In genomic region chr2:190948671-190949070, GRCh38 we compare ENCODE assay signal across 9 cellular contexts.
DNase-seq lines count a peak whose midpoint lies in the region; ATAC-seq and TF ChIP-seq lines count a peak whose summit lies in the region.
"Had no signal": no experiment of that assay in that cellular context is flagged by ENCODE, and none has a peak within 500 bp of the region (broad histone marks: within the 10 kb centered on the region; RNA-seq: fewer than 3 reads in every experiment).

No MANE protein-coding gene starts in this region.

- intact Hi-C loops in gastrocnemius medialis (cut with DNase I; ENCODE audit: low total_unique reads), result no loop called here

- no peaks in the 10 kb centered on the region for H4K20me1 ChIP-seq in GM23248 (ENCODE audit: insufficient read depth)

- DNase-seq in GM23248 (peak; percentile 60), MG63 (peak; percentile 19), fibroblast of the aortic adventitia (ENCODE audit: low read depth) (peak; percentile 53), renal cortical epithelial cell (ENCODE audit: low read depth) (peak; percentile 63), gastrocnemius medialis (no peak), SKM-1 treated with dmso at 0.1 percent for 144 hours (lab: John Stamatoyannopoulos, UW; ENCODE audit: unreplicated experiment) (no peak), NOMO-1 (lab: John Stamatoyannopoulos, UW; ENCODE audit: unreplicated experiment in 2 of 2) (no peak), Kasumi-1 (lab: John Stamatoyannopoulos, UW) (no peak)
- DNase-seq: activated naive CD4-positive, alpha-beta T cell treated with anti-CD3 and anti-CD28 coated beads, Interleukin-2, amount 10 ng/mL, durations not matched to agents 7 days and 5 days had no signal

- peaks cover 35% of the 10 kb centered on the region for H3K4me1 ChIP-seq in GM23248 (ENCODE audit: insufficient read depth)
- peaks cover 0 to 2% of the 10 kb centered on the region in 2 donors for H3K4me1 ChIP-seq in gastrocnemius medialis

- no peaks in the 10 kb centered on the region for H3K9me2 ChIP-seq in GM23248 (ENCODE audit: insufficient read depth)

- no peaks in the 10 kb centered on the region for H3K79me2 ChIP-seq in GM23248 (ENCODE audit: insufficient read depth)

- 68 to 79% methylated on average over 2 of the region's 2 CpGs for WGBS in GM23248 (ENCODE audit: low coverage in 1 of 2, low lambda C conversion rate in 2 of 2, missing lambda C conversion rate in 2 of 2), 2 experiments

- ATAC-seq in gastrocnemius medialis, result no peak

- peak overlapping the region; percentile 59 for H3K4me2 ChIP-seq in GM23248 (ENCODE audit: unreplicated experiment)

- H3K27me3 ChIP-seq in GM23248 (replicated peaks; ENCODE audit: insufficient read depth) (no peaks in the 10 kb centered on the region), MG63 (no peaks in the 10 kb centered on the region), gastrocnemius medialis (no peaks in the 10 kb centered on the region)

- peak overlapping the region; percentile 59 for H3K27ac ChIP-seq in GM23248
- H3K27ac ChIP-seq in gastrocnemius medialis, result no peak overlapping the region

- TF ChIP-seq POLR2A in gastrocnemius medialis (IDR thresholded peaks at IDR 0.05), result no peak

- H3F3A ChIP-seq in GM23248 (ENCODE audit: insufficient read depth), result peaks cover 98% of the 10 kb centered on the region

- H3K4me3 ChIP-seq in GM23248 (no peak overlapping the region; the same call in 1 of the 2 replicates), MG63 (no peak overlapping the region), fibroblast of the aortic adventitia (ENCODE audit: low read depth, low read length) (no peak overlapping the region), gastrocnemius medialis (no peak overlapping the region)

- no peak for TF ChIP-seq CTCF in fibroblast of the aortic adventitia (IDR thresholded peaks at IDR 0.05; ENCODE audit: insufficient read depth, low read length)
- TF ChIP-seq CTCF in gastrocnemius medialis (IDR thresholded peaks at IDR 0.05 in 4 of 5, conservative IDR thresholded peaks at IDR 0.05 in 1 of 5), result no peak

- H3K36me3 ChIP-seq in GM23248 (ENCODE audit: low read depth) (no peaks in the 10 kb centered on the region), MG63 (peaks cover 4% of the 10 kb centered on the region; the same call in 1 of the 2 replicates), gastrocnemius medialis (no peaks in the 10 kb centered on the region)

- peak overlapping the region; percentile 42 for H3K9ac ChIP-seq in GM23248

- H3K9me3 ChIP-seq in GM23248 (ENCODE audit: low read depth), result no peaks in the 10 kb centered on the region
- H3K9me3 ChIP-seq in MG63, result no peaks in the 10 kb centered on the region
- H3K9me3 ChIP-seq in gastrocnemius medialis, result no peaks in the 10 kb centered on the region

- H2AFZ ChIP-seq in GM23248, result no peak overlapping the region

- in situ Hi-C loops in GM23248 (cut with MboI) (no loop called here), gastrocnemius medialis (cut with MboI; ENCODE audit: low sequenced_read_pairs in 4 of 4) (no loop called here)

Comparison
In these comparisons a context has a peak if more than half of its experiments do, and no peak if none do; other contexts are left out.
1. DNase-seq: peak in GM23248 (single experiment), MG63 (single experiment), fibroblast of the aortic adventitia (single experiment) and renal cortical epithelial cell (single experiment); none in gastrocnemius medialis (0 of 2), SKM-1 treated with dmso at 0.1 percent for 144 hours (single experiment), NOMO-1 (0 of 2) and Kasumi-1 (0 of 2).